Comparison of ENCODE assay signal across 34 cellular contexts in genomic region chr1:223186800-223187199, GRCh38.
"Had no signal": no experiment of that assay in that cellular context is flagged by ENCODE, and none has a peak within 500 bp of the region (broad histone marks: within the 10 kb centered on the region; RNA-seq: fewer than 3 reads in every experiment).

No MANE protein-coding gene starts in this region.

- H3K36me3 ChIP-seq: MG63 had no signal

- H3K4me3 ChIP-seq: MG63 had no signal

- DNase-seq: Kasumi-1, MG63, MM.1S, MV-4-11, NCI-H1048, NCI-H1092, NCI-H1092 treated with DMSO at 0.1 percent for 48 hours, NCI-H1105, NCI-H1105 treated with DMSO at 0.1 percent for 48 hours, NCI-H1417, NCI-H1417 treated with DMSO at 0.1 percent for 48 hours, NCI-H1436, NCI-H1436 treated with DMSO at 0.1 percent for 48 hours, NCI-H146, NCI-H1694, NCI-H1694 treated with DMSO at 0.1 percent for 48 hours, NCI-H187, NCI-H187 treated with DMSO at 0.1 percent for 48 hours, NCI-H1930, NCI-H2029, NCI-H2029 treated with DMSO at 0.1 percent for 48 hours, NCI-H2081, NCI-H2081 treated with DMSO at 0.1 percent for 48 hours, NCI-H2107, NCI-H2171, NCI-H2171 treated with DMSO at 0.1 percent for 48 hours, NCI-H2227 treated with DMSO at 0.1 percent for 48 hours, NCI-H226, NCI-H345, NCI-H446, NCI-H446 treated with DMSO at 0.1 percent for 48 hours, NCI-H510A, NCI-H510A treated with DMSO at 0.1 percent for 48 hours, NCI-H524 treated with DMSO at 0.1 percent for 48 hours had no signal

- H3K9me3 ChIP-seq: MG63 had no signal
